Comparison of ENCODE assay signal across 10 cellular contexts in genomic region chr17:37774508-37774907, GRCh38. TPM values are rescaled to one million over a fixed set of nuclear protein-coding genes. Genes with fewer than 3 reads are reported as not detected.
A peak's percentile ranks its signal among the peaks of the same experiment; 100 is the strongest.
DNase-seq lines count a peak whose midpoint lies in the region; ATAC-seq, FAIRE-seq and TF ChIP-seq lines count a peak whose summit lies in the region.
"Had no signal": no experiment of that assay in that cellular context is flagged by ENCODE, and none has a peak within 500 bp of the region (broad histone marks: within the 10 kb centered on the region; RNA-seq: fewer than 3 reads in every experiment).

No MANE protein-coding gene starts in this region.

- WGBS in HepG2 (ENCODE audit: low lambda C conversion rate), result 25% methylated on average over 5 of the region's 5 CpGs
- WGBS in right lobe of liver (ENCODE audit: insufficient coverage, low coverage, low lambda C conversion rate, missing lambda C conversion rate), result 38% methylated on average over 5 of the region's 5 CpGs

- DNase-seq in HepG2 (ENCODE audit: low spot score), result no peak
- DNase-seq in right lobe of liver, result no peak
- DNase-seq in T-helper 2 cell treated with Interferon-gamma antibody and Interleukin-4, amounts not matched to agents 5 μg/mL and 100 μg/mL, for 36 hours (ENCODE audit: low spot score), result peak; percentile 72
- DNase-seq in stimulated activated naive CD8-positive, alpha-beta T cell treated with anti-CD3 and anti-CD28 coated beads, Interleukin-15, Interleukin-2, amounts not matched to agents 100 U/mL and 50 U/mL, for 24 hours, result peak; percentile 56
- no peak for DNase-seq in NCI-H1105 (lab: John Stamatoyannopoulos, UW)
- no peak for DNase-seq in H54 (ENCODE audit: insufficient read length, low spot score)
- DNase-seq in NCI-H1092 (lab: John Stamatoyannopoulos, UW), result no peak

- no peak overlapping the region for H3K4me3 ChIP-seq in HepG2 (replicated peaks in 1 of 3; ENCODE audit: insufficient read depth in 1 of 3, low read depth in 2 of 3, low read length in 3 of 3)
- no peak overlapping the region for H3K4me3 ChIP-seq in right lobe of liver

- no peaks in the 10 kb centered on the region for H3K27me3 Mint-ChIP-seq in T-helper 2 cell treated with Interferon-gamma antibody and Interleukin-4, amounts not matched to agents 5 μg/mL and 100 μg/mL, for 36 hours (ENCODE audit: low read depth)

- peaks cover 2% of the 10 kb centered on the region for H3K36me3 Mint-ChIP-seq in T-helper 2 cell treated with Interferon-gamma antibody and Interleukin-4, amounts not matched to agents 5 μg/mL and 100 μg/mL, for 36 hours (ENCODE audit: low read depth)
- H3K36me3 Mint-ChIP-seq: CD14-positive monocyte had no signal

- H3K4me2 ChIP-seq in HepG2 (ENCODE audit: low read depth, low read length), result no peak overlapping the region

- BruUV-seq in HepG2 (replicated peaks; lab: Mats Ljungman, UMichigan), result no TSS peak

- CTCF ChIA-PET in HepG2 (lab: Yijun Ruan, JAX; ENCODE audit: low intra/inter-chr PET ratio, low total read pairs), result no interaction called here

- FAIRE-seq in HepG2 (lab: Jason Lieb, UNC) (no peak), H54 (lab: Jason Lieb, UNC) (no peak)

- no peak overlapping the region for H2AFZ ChIP-seq in HepG2 (ENCODE audit: low read length)

- H3K4me1 Mint-ChIP-seq in T-helper 2 cell treated with Interferon-gamma antibody and Interleukin-4, amounts not matched to agents 5 μg/mL and 100 μg/mL, for 36 hours (ENCODE audit: low read depth), result peaks cover 34% of the 10 kb centered on the region

- ATAC-seq in HepG2 (no peak), right lobe of liver (no peak), HG02884 (IDR thresholded peaks at IDR 0.05; ENCODE audit: unreplicated experiment) (peak; percentile 85)
- ATAC-seq in stimulated activated naive CD8-positive, alpha-beta T cell treated with anti-CD3 and anti-CD28 coated beads, Interleukin-15, Interleukin-2, amounts not matched to agents 100 U/mL and 50 U/mL, for 24 hours, result peak; percentile 88
- ATAC-seq: left lobe of liver had no signal

- no peak overlapping the region for H3K9ac ChIP-seq in HepG2 (ENCODE audit: insufficient read depth, low read depth, low read length)

- H4K20me1 ChIP-seq in HepG2 (ENCODE audit: insufficient read depth, low read length), result no peaks in the 10 kb centered on the region

- TF ChIP-seq EP300 in HepG2 (IDR thresholded peaks at IDR 0.05; ENCODE audit: low read depth in 2 of 2, low read length in 2 of 2), result no peak
- no peak for TF ChIP-seq EP300 in HepG2 (CRISPR knock-in tag; IDR thresholded peaks at IDR 0.05; ENCODE audit: borderline replicate concordance)

- TF ChIP-seq CTCF in HepG2 (CRISPR knock-in tag; IDR thresholded peaks at IDR 0.05), result no peak
- no peak for TF ChIP-seq CTCF in right lobe of liver (IDR thresholded peaks at IDR 0.05)

- H3K27ac ChIP-seq in HepG2 (ENCODE audit: extremely low read length, insufficient read depth, low read length) (no peak overlapping the region), right lobe of liver (no peak overlapping the region)

- peak overlapping the region; percentile 47 for H3K4me3 Mint-ChIP-seq in T-helper 2 cell treated with Interferon-gamma antibody and Interleukin-4, amounts not matched to agents 5 μg/mL and 100 μg/mL, for 36 hours
- H3K4me3 Mint-ChIP-seq: CD14-positive monocyte had no signal

- no peak for TF ChIP-seq RAD21 in HepG2 (CRISPR knock-in tag; IDR thresholded peaks at IDR 0.05)

- H3K27ac Mint-ChIP-seq in T-helper 2 cell treated with Interferon-gamma antibody and Interleukin-4, amounts not matched to agents 5 μg/mL and 100 μg/mL, for 36 hours, result peak overlapping the region; percentile 79
- H3K27ac Mint-ChIP-seq: CD14-positive monocyte had no signal

- H3K9me3 Mint-ChIP-seq in T-helper 2 cell treated with Interferon-gamma antibody and Interleukin-4, amounts not matched to agents 5 μg/mL and 100 μg/mL, for 36 hours, result no peaks in the 10 kb centered on the region
- H3K9me3 Mint-ChIP-seq: CD14-positive monocyte had no signal

- H3K36me3 ChIP-seq in HepG2 (replicated peaks in 1 of 2; ENCODE audit: control insufficient read depth in 1 of 2, insufficient read depth in 2 of 2, low read length in 2 of 2), result no peaks in the 10 kb centered on the region
- H3K36me3 ChIP-seq in right lobe of liver, result no peaks in the 10 kb centered on the region

- TF ChIP-seq POLR2A in HepG2 (IDR thresholded peaks at IDR 0.05; ENCODE audit: insufficient read depth in 1 of 2, low read depth in 2 of 2, low read length in 2 of 2) (no peak), right lobe of liver (IDR thresholded peaks at IDR 0.05) (no peak), H54 (IDR thresholded peaks at IDR 0.05; ENCODE audit: low read depth, low read length) (no peak)

- POLR2A ChIA-PET in HepG2 (lab: Yijun Ruan, JAX), result no interaction called here

- peaks cover 0 to 4% of the 10 kb centered on the region in 2 experiments; a peak in 2 of 5 replicates for H3K27me3 ChIP-seq in HepG2 (ENCODE audit: control insufficient read depth in 1 of 2, insufficient read depth in 2 of 2, low read length in 2 of 2)
- H3K27me3 ChIP-seq in right lobe of liver, result no peaks in the 10 kb centered on the region

- in situ Hi-C loops in HepG2 (cut with HindIII; ENCODE audit: extremely low pct_ligation_motif_present, low pct_unique_long_range_greater_than_20kb), result no loop called here

- no peaks in the 10 kb centered on the region for H3K79me2 ChIP-seq in HepG2 (ENCODE audit: insufficient read depth, low read length)

- intact Hi-C loops in HepG2 (cut with micrococcal nuclease; ENCODE audit: unreplicated experiment), result loop anchor here (10.0 kb wide), 1 partner anchor 250 kb away; no protein-coding TSS in a partner anchor
- intact Hi-C loops in right lobe of liver (cut with DNase I), result loop anchor here (10.0 kb wide), 2 partner anchors 80 to 120 kb away; no protein-coding TSS in a partner anchor

- H3K4me1 ChIP-seq in HepG2 (ENCODE audit: insufficient read depth, low read length) (peaks cover 30% of the 10 kb centered on the region), right lobe of liver (no peaks in the 10 kb centered on the region)

- H3K9me3 ChIP-seq in HepG2 (ENCODE audit: low read length) (no peaks in the 10 kb centered on the region), right lobe of liver (no peaks in the 10 kb centered on the region)

TF ChIP-seq in HepG2, 621 proteins besides CTCF, POLR2A, EP300 and RAD21:
- TF ChIP-seq ATF7 (IDR thresholded peaks at IDR 0.05), result peak; percentile 77
- no peak for TF ChIP-seq ATF7 (CRISPR knock-in tag; IDR thresholded peaks at IDR 0.05)
- no peak for TF ChIP-seq RAD51 (IDR thresholded peaks at IDR 0.05; ENCODE audit: borderline replicate concordance)
- no peak for TF ChIP-seq ZNF7 (CRISPR knock-in tag; IDR thresholded peaks at IDR 0.05)
- no peak for TF ChIP-seq SOX5 (CRISPR knock-in tag; IDR thresholded peaks at IDR 0.05; ENCODE audit: borderline replicate concordance)
- no peak for TF ChIP-seq ZNF232 (CRISPR knock-in tag; IDR thresholded peaks at IDR 0.05; ENCODE audit: borderline replicate concordance)

RNA-seq across cellular contexts. Expression of gene HNF1B, which starts 29.6 kb away (rescaled TPM):
- 1.8 and 1.9 TPM in 2 replicates for total RNA-seq in HepG2 (2016; rRNA removed; fragmentation: Illumina TruSeq; extraction: Trizol)
- 0.71 TPM in 2 replicates for total RNA-seq in HepG2 (2016; cell fraction: cytosol; rRNA removed; fragmentation: Illumina TruSeq; extraction: Trizol; ENCODE audit: low read depth)
- total RNA-seq in HepG2 (2016; cell fraction: insoluble cytoplasmic fraction; rRNA removed; fragmentation: Illumina TruSeq; extraction: Trizol), result 1.8 and 2.1 TPM in 2 replicates
- 1.4 and 1.5 TPM in 2 replicates for total RNA-seq in HepG2 (2016; cell fraction: membrane; rRNA removed; fragmentation: Illumina TruSeq; extraction: Trizol)
- total RNA-seq in HepG2 (2016; cell fraction: nucleus; rRNA removed; fragmentation: Illumina TruSeq; extraction: Trizol), result 2.8 and 3.7 TPM in 2 replicates
- polyA plus RNA-seq in HepG2 (2011; rRNA removed), result 4.3 and 5.3 TPM in 2 replicates
- 4.9 and 7.0 TPM in 2 replicates for polyA plus RNA-seq in HepG2 (2011; cell fraction: cytosol; rRNA removed)
- polyA plus RNA-seq in HepG2 (2011; cell fraction: nucleus; rRNA removed), result 6.6 and 9.3 TPM in 2 replicates
- 6.9 and 8.5 TPM in 2 replicates for polyA plus RNA-seq in HepG2 (2012)
- polyA plus RNA-seq in HepG2 (2016; cell fraction: cytosol; fragmentation: Illumina TruSeq; extraction: Trizol; ENCODE audit: low read depth), result 0.77 and 0.84 TPM in 2 replicates
- polyA plus RNA-seq in HepG2 (2016; cell fraction: insoluble cytoplasmic fraction; fragmentation: Illumina TruSeq; extraction: Trizol; ENCODE audit: low read depth), result 3.8 and 5.8 TPM in 2 replicates
- 2.1 and 2.2 TPM in 2 replicates for polyA plus RNA-seq in HepG2 (2016; cell fraction: membrane; fragmentation: Illumina TruSeq; extraction: Trizol; ENCODE audit: low read depth)
- polyA plus RNA-seq in HepG2 (2016; cell fraction: nucleus; fragmentation: Illumina TruSeq; extraction: Trizol; ENCODE audit: insufficient read depth, low read depth), result 7.4 and 7.8 TPM in 2 replicates
- 10.9 TPM in 1 of 2 replicates, not detected in the other for polyA minus RNA-seq in HepG2 (2011; rRNA and poly(A)+ RNA removed; ENCODE audit: low replicate concordance)
- polyA minus RNA-seq in HepG2 (2011; cell fraction: cytosol; rRNA and poly(A)+ RNA removed), result 3.4 and 5.0 TPM in 2 replicates
- 8.7 and 9.5 TPM in 2 replicates for polyA minus RNA-seq in HepG2 (2011; cell fraction: nucleus; rRNA and poly(A)+ RNA removed)
- total RNA-seq in right lobe of liver, result 1 to 10 TPM; 5.2 to 7.0 (median 5.7) TPM
- polyA plus RNA-seq: CD14-positive monocyte had no signal

Comparison
In these comparisons a context has a peak if more than half of its experiments do, and no peak if none do; other contexts are left out.
1. ATAC-seq: peak in HG02884 (single experiment) and stimulated activated naive CD8-positive, alpha-beta T cell treated with anti-CD3 and anti-CD28 coated beads, Interleukin-15, Interleukin-2, amounts not matched to agents 100 U/mL and 50 U/mL, for 24 hours (single experiment); none in HepG2 (single experiment) and right lobe of liver (0 of 4).
2. DNase-seq: peak in T-helper 2 cell treated with Interferon-gamma antibody and Interleukin-4, amounts not matched to agents 5 μg/mL and 100 μg/mL, for 36 hours (single experiment) and stimulated activated naive CD8-positive, alpha-beta T cell treated with anti-CD3 and anti-CD28 coated beads, Interleukin-15, Interleukin-2, amounts not matched to agents 100 U/mL and 50 U/mL, for 24 hours (single experiment); none in HepG2 (single experiment), right lobe of liver (0 of 3), NCI-H1105 (single experiment), H54 (single experiment) and NCI-H1092 (single experiment).